In genomic region chr4:120156115-120156718, GRCh38 we compare ENCODE assay signal across 8 cellular contexts.
DNase-seq lines count a peak whose midpoint lies in the region; ATAC-seq, FAIRE-seq and TF ChIP-seq lines count a peak whose summit lies in the region.

No MANE protein-coding gene starts in this region.

- H3K4me2 ChIP-seq in endothelial cell of umbilical vein (ENCODE audit: insufficient read depth, low read length) = no peak overlapping the region
- no peak overlapping the region for H3K4me2 ChIP-seq in neural cell (ENCODE audit: low read length)

- ATAC-seq in activated naive CD8-positive, alpha-beta T cell treated with anti-CD3 and anti-CD28 coated beads, Interleukin-2, amount 50 U/mL, for 24 hours = no peak
- ATAC-seq in GM21423 (IDR thresholded peaks at IDR 0.05; ENCODE audit: unreplicated experiment) = peak; percentile 80

- no peaks in the 10 kb centered on the region for H3K79me2 ChIP-seq in endothelial cell of umbilical vein (ENCODE audit: control insufficient read depth, insufficient read depth, low read length)
- no peaks in the 10 kb centered on the region for H3K79me2 ChIP-seq in neural cell (replicated peaks; ENCODE audit: insufficient read depth, low read length)

- no peak overlapping the region for H3K4me3 Mint-ChIP-seq in activated naive CD8-positive, alpha-beta T cell treated with anti-CD3 and anti-CD28 coated beads, Interleukin-2, amount 50 U/mL, for 24 hours
- no peak overlapping the region for H3K4me3 Mint-ChIP-seq in activated naive CD8-positive, alpha-beta T cell treated with anti-CD3 and anti-CD28 coated beads for 36 hours
- no peak overlapping the region for H3K4me3 Mint-ChIP-seq in activated CD4-positive, alpha-beta memory T cell treated with anti-CD3 and anti-CD28 coated beads, Interleukin-2, amount 10 ng/mL, durations not matched to agents 7 days and 5 days

- H3K36me3 ChIP-seq in endothelial cell of umbilical vein (ENCODE audit: control insufficient read depth in 2 of 2, extremely low read depth in 1 of 2, insufficient read depth in 2 of 2, low read length in 2 of 2) (no peaks in the 10 kb centered on the region), neural cell (ENCODE audit: insufficient read depth, low read length) (no peaks in the 10 kb centered on the region)

- H2AFZ ChIP-seq in endothelial cell of umbilical vein (ENCODE audit: low read depth, low read length) (no peak overlapping the region), neural cell (ENCODE audit: low read depth, low read length) (no peak overlapping the region)

- POLR2A ChIA-PET in endothelial cell of umbilical vein (lab: Charles Lee) = no interaction called here
- POLR2A ChIA-PET in activated CD4-positive, alpha-beta memory T cell treated with anti-CD3 and anti-CD28 coated beads, Interleukin-2, amount 10 ng/mL, durations not matched to agents 7 days and 5 days (lab: Charles Lee) = no interaction called here

- peak; percentile 77 for FAIRE-seq in endothelial cell of umbilical vein (lab: Jason Lieb, UNC)

- no peaks in the 10 kb centered on the region for H3K36me3 Mint-ChIP-seq in activated naive CD8-positive, alpha-beta T cell treated with anti-CD3 and anti-CD28 coated beads, Interleukin-2, amount 50 U/mL, for 24 hours (ENCODE audit: low read depth)
- H3K36me3 Mint-ChIP-seq in activated naive CD8-positive, alpha-beta T cell treated with anti-CD3 and anti-CD28 coated beads for 36 hours = no peaks in the 10 kb centered on the region
- H3K36me3 Mint-ChIP-seq in activated CD4-positive, alpha-beta memory T cell treated with anti-CD3 and anti-CD28 coated beads, Interleukin-2, amount 10 ng/mL, durations not matched to agents 7 days and 5 days (ENCODE audit: low read depth) = no peaks in the 10 kb centered on the region

- TF ChIP-seq RAD21 in neural cell (conservative IDR thresholded peaks at IDR 0.05) = peak; percentile 89

- no peaks in the 10 kb centered on the region for H3K9me3 ChIP-seq in endothelial cell of umbilical vein (replicated peaks; ENCODE audit: control insufficient read depth, insufficient read depth, low read length)
- no peaks in the 10 kb centered on the region for H3K9me3 ChIP-seq in neural cell (ENCODE audit: low read length)

- DNase-seq in activated naive CD8-positive, alpha-beta T cell treated with anti-CD3 and anti-CD28 coated beads, Interleukin-2, amount 50 U/mL, for 24 hours = peak; percentile 2
- DNase-seq in activated naive CD8-positive, alpha-beta T cell treated with anti-CD3 and anti-CD28 coated beads for 36 hours = no peak
- DNase-seq in KG1 (lab: John Stamatoyannopoulos, UW) = peak; percentile 48
- peak; percentile 20 to 22 for DNase-seq in SHP77 (lab: John Stamatoyannopoulos, UW)
- DNase-seq in endothelial cell of umbilical vein (ENCODE audit: low read depth, low spot score) = peak; percentile 79
- DNase-seq in activated CD4-positive, alpha-beta memory T cell treated with anti-CD3 and anti-CD28 coated beads, Interleukin-2, amount 10 ng/mL, durations not matched to agents 7 days and 5 days = no peak

- H3K27me3 ChIP-seq in endothelial cell of umbilical vein (ENCODE audit: control insufficient read depth in 2 of 2, insufficient read depth in 2 of 2, low read length in 2 of 2) (no peaks in the 10 kb centered on the region), neural cell (ENCODE audit: insufficient read depth, low read depth, low read length) (no peaks in the 10 kb centered on the region)

- no peaks in the 10 kb centered on the region for H3K4me1 ChIP-seq in endothelial cell of umbilical vein (ENCODE audit: control insufficient read depth, extremely low read depth, insufficient read depth, low read length)

- peak; percentile 34 for TF ChIP-seq CTCF in endothelial cell of umbilical vein (IDR thresholded peaks at IDR 0.05; ENCODE audit: extremely low read depth in 1 of 2, insufficient read depth in 1 of 2, low read depth in 1 of 2, low read length in 2 of 2)
- peak; percentile 83 for TF ChIP-seq CTCF in neural cell (IDR thresholded peaks at IDR 0.05; ENCODE audit: poor library complexity, severe bottlenecking)

- H3K9ac ChIP-seq in endothelial cell of umbilical vein (replicated peaks; ENCODE audit: extremely low read depth, insufficient read depth, low read length) (no peak overlapping the region), neural cell (ENCODE audit: low read length) (no peak overlapping the region)

- TF ChIP-seq EP300 in neural cell (conservative IDR thresholded peaks at IDR 0.05; ENCODE audit: poor library complexity, severe bottlenecking) = no peak

- no peaks in the 10 kb centered on the region for H3K4me1 Mint-ChIP-seq in activated naive CD8-positive, alpha-beta T cell treated with anti-CD3 and anti-CD28 coated beads, Interleukin-2, amount 50 U/mL, for 24 hours
- H3K4me1 Mint-ChIP-seq in activated naive CD8-positive, alpha-beta T cell treated with anti-CD3 and anti-CD28 coated beads for 36 hours = no peaks in the 10 kb centered on the region
- H3K4me1 Mint-ChIP-seq in activated CD4-positive, alpha-beta memory T cell treated with anti-CD3 and anti-CD28 coated beads, Interleukin-2, amount 10 ng/mL, durations not matched to agents 7 days and 5 days = no peaks in the 10 kb centered on the region

- no peaks in the 10 kb centered on the region for H3K9me3 Mint-ChIP-seq in activated naive CD8-positive, alpha-beta T cell treated with anti-CD3 and anti-CD28 coated beads, Interleukin-2, amount 50 U/mL, for 24 hours
- no peaks in the 10 kb centered on the region for H3K9me3 Mint-ChIP-seq in activated naive CD8-positive, alpha-beta T cell treated with anti-CD3 and anti-CD28 coated beads for 36 hours
- no peaks in the 10 kb centered on the region for H3K9me3 Mint-ChIP-seq in activated CD4-positive, alpha-beta memory T cell treated with anti-CD3 and anti-CD28 coated beads, Interleukin-2, amount 10 ng/mL, durations not matched to agents 7 days and 5 days

- no peak overlapping the region for H3K27ac Mint-ChIP-seq in activated naive CD8-positive, alpha-beta T cell treated with anti-CD3 and anti-CD28 coated beads, Interleukin-2, amount 50 U/mL, for 24 hours
- H3K27ac Mint-ChIP-seq in activated naive CD8-positive, alpha-beta T cell treated with anti-CD3 and anti-CD28 coated beads for 36 hours = no peak overlapping the region
- no peak overlapping the region for H3K27ac Mint-ChIP-seq in activated CD4-positive, alpha-beta memory T cell treated with anti-CD3 and anti-CD28 coated beads, Interleukin-2, amount 10 ng/mL, durations not matched to agents 7 days and 5 days

- H3K9me1 ChIP-seq in endothelial cell of umbilical vein (replicated peaks; ENCODE audit: control insufficient read depth, extremely low read depth, insufficient read depth, low read length) = no peaks in the 10 kb centered on the region

- BruUV-seq in endothelial cell of umbilical vein (replicated peaks; lab: Mats Ljungman, UMichigan) = no TSS peak

- TF ChIP-seq POLR2A in endothelial cell of umbilical vein (IDR thresholded peaks at IDR 0.05; ENCODE audit: low read depth, low read length) = no peak

- dilution Hi-C loops in endothelial cell of umbilical vein (cut with MboI; ENCODE audit: extremely low pct_ligation_motif_present, low sequenced_read_pairs) = no loop called here

- H3F3A ChIP-seq in neural cell (ENCODE audit: insufficient read depth, low read length, poor library complexity, severe bottlenecking) = no peaks in the 10 kb centered on the region

- H3K9me2 ChIP-seq in neural cell (ENCODE audit: insufficient read depth, low read length) = no peaks in the 10 kb centered on the region

- H3K27me3 Mint-ChIP-seq in activated naive CD8-positive, alpha-beta T cell treated with anti-CD3 and anti-CD28 coated beads, Interleukin-2, amount 50 U/mL, for 24 hours = no peaks in the 10 kb centered on the region
- no peaks in the 10 kb centered on the region for H3K27me3 Mint-ChIP-seq in activated naive CD8-positive, alpha-beta T cell treated with anti-CD3 and anti-CD28 coated beads for 36 hours
- peaks cover 3% of the 10 kb centered on the region for H3K27me3 Mint-ChIP-seq in activated CD4-positive, alpha-beta memory T cell treated with anti-CD3 and anti-CD28 coated beads, Interleukin-2, amount 10 ng/mL, durations not matched to agents 7 days and 5 days

- H3K4me3 ChIP-seq in endothelial cell of umbilical vein (replicated peaks in 1 of 3; ENCODE audit: insufficient read depth in 1 of 3, low read depth in 1 of 3, low read length in 3 of 3) (no peak overlapping the region), neural cell (ENCODE audit: low read length) (no peak overlapping the region)

- H4K20me1 ChIP-seq in endothelial cell of umbilical vein (replicated peaks; ENCODE audit: control insufficient read depth, extremely low read depth, insufficient read depth, low read length) (no peaks in the 10 kb centered on the region), neural cell (ENCODE audit: insufficient read depth) (no peaks in the 10 kb centered on the region)

- intact Hi-C loops in endothelial cell of umbilical vein (cut with micrococcal nuclease) = loop anchor here (1.0 to 5.0 kb wide), 8 partner anchors 85 to 1151 kb away; no protein-coding TSS in a partner anchor

- CTCF ChIA-PET in endothelial cell of umbilical vein (lab: Charles Lee) = interaction anchor here (0.7 to 3.5 kb wide), 19 partner anchors 12 to 1152 kb away, joined by 3 to 52 read pairs (median 7); no protein-coding TSS in a partner anchor
- CTCF ChIA-PET in activated CD4-positive, alpha-beta memory T cell treated with anti-CD3 and anti-CD28 coated beads, Interleukin-2, amount 10 ng/mL, durations not matched to agents 7 days and 5 days (lab: Charles Lee) = interaction anchor here (0.9 kb wide), 1 partner anchor 822 kb away, joined by 3 read pairs; no protein-coding TSS in a partner anchor

- H3K27ac ChIP-seq in endothelial cell of umbilical vein (ENCODE audit: insufficient read depth, low read depth, low read length) (no peak overlapping the region), neural cell (ENCODE audit: low read length) (no peak overlapping the region)

TF ChIP-seq in endothelial cell of umbilical vein, 7 proteins besides CTCF, POLR2A, EP300 and RAD21 (continues in another document):
- no peak for TF ChIP-seq FOS (IDR thresholded peaks at IDR 0.05; ENCODE audit: borderline replicate concordance, insufficient read depth, low read length)
- TF ChIP-seq, protein P1, sequence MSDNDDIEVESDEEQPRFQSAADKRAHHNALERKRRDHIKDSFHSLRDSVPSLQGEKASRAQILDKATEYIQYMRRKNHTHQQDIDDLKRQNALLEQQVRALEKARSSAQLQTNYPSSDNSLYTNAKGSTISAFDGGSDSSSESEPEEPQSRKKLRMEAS (IDR thresholded peaks at IDR 0.05; ENCODE audit: insufficient read depth, insufficient read length) = no peak
- no peak for TF ChIP-seq POLR2AphosphoS5 (IDR thresholded peaks at IDR 0.05; ENCODE audit: insufficient read depth, low read depth, low read length)

TF ChIP-seq in neural cell, 6 proteins besides CTCF, POLR2A, EP300 and RAD21:
- TF ChIP-seq TAF1 (IDR thresholded peaks at IDR 0.05; ENCODE audit: low read depth) (no peak), SMC3 (conservative IDR thresholded peaks at IDR 0.05; ENCODE audit: poor library complexity) (peak; percentile 93)

Comparison
In these comparisons a context has a peak if more than half of its experiments do, and no peak if none do; other contexts are left out.
1. DNase-seq: peak in activated naive CD8-positive, alpha-beta T cell treated with anti-CD3 and anti-CD28 coated beads, Interleukin-2, amount 50 U/mL, for 24 hours (single experiment), KG1 (single experiment), SHP77 (2 of 2) and endothelial cell of umbilical vein (single experiment); none in activated naive CD8-positive, alpha-beta T cell treated with anti-CD3 and anti-CD28 coated beads for 36 hours (single experiment) and activated CD4-positive, alpha-beta memory T cell treated with anti-CD3 and anti-CD28 coated beads, Interleukin-2, amount 10 ng/mL, durations not matched to agents 7 days and 5 days (single experiment).